In the genomic region with DNA sequence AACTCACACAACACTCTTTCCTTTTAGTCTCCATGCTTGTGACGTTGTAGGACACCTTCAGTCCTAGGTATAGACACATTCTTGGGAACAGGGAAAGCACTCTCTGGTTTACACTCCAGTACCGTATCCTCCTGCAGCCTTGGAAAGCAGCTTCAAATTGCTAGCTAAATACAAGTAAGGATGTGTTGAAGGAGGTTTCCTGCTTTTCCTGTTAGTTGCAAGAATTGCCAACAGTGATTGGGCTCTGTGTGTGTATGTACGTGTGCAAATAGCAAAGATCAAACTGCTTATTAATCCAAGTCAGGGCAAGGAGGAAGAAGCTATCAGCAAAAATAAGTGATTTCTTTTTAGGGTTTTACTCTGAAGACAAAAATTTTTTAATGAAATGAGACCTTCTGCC, we compare ENCODE assay signal across 32 cellular contexts.
"Had no signal": no experiment of that assay in that cellular context is flagged by ENCODE, and none has a peak within 500 bp of the region (broad histone marks: within the 10 kb centered on the region; RNA-seq: fewer than 3 reads in every experiment).

No MANE protein-coding gene starts in this region.

- H3K4me3 Mint-ChIP-seq: activated CD4-positive, alpha-beta memory T cell treated with anti-CD3 and anti-CD28 coated beads, Interleukin-2, amount 10 ng/mL, durations not matched to agents 7 days and 5 days; activated CD4-positive, alpha-beta T cell treated with anti-CD3 and anti-CD28 coated beads, Interleukin-2, amount 10 ng/mL, durations not matched to agents 7 days and 5 days; activated naive CD4-positive, alpha-beta T cell treated with anti-CD3 and anti-CD28 coated beads for 36 hours; activated naive CD4-positive, alpha-beta T cell treated with anti-CD3 and anti-CD28 coated beads, Interleukin-2, amount 50 U/mL, for 24 hours; activated naive CD8-positive, alpha-beta T cell treated with anti-CD3 and anti-CD28 coated beads for 36 hours; activated naive CD8-positive, alpha-beta T cell treated with anti-CD3 and anti-CD28 coated beads, Interleukin-2, amount 50 U/mL, for 24 hours; activated T-helper 1 cell treated with anti-CD3 and anti-CD28 coated beads, Interleukin-12 subunit alpha, Interleukin-12 subunit beta, Interleukin-2, Interleukin-4 antibody, amounts not matched to agents 30 ng/mL and 10 ng/mL and 1 ng/mL, durations not matched to agents 14 hours and 24 hours and 36 hours; central memory CD8-positive, alpha-beta T cell; dendritic cell treated with granulocyte-macrophage colony-stimulating factor and Interleukin-4, amounts not matched to agents 40 ng/mL and 50 ng/mL, for 4 days; endodermal cell; T-helper 17 cell; T-helper 2 cell treated with Interferon-gamma antibody and Interleukin-4, amounts not matched to agents 5 μg/mL and 100 μg/mL, for 36 hours had no signal

- H3K9me3 ChIP-seq: gastrocnemius medialis, heart left ventricle had no signal

- H3K27me3 ChIP-seq: brain microvascular endothelial cell, foreskin keratinocyte, gastrocnemius medialis had no signal

- H3K36me3 ChIP-seq: brain microvascular endothelial cell, gastrocnemius medialis, heart left ventricle had no signal

- H3K36me3 Mint-ChIP-seq: activated naive CD4-positive, alpha-beta T cell treated with anti-CD3 and anti-CD28 coated beads, Interleukin-2, amount 50 U/mL, for 24 hours; activated naive CD8-positive, alpha-beta T cell treated with anti-CD3 and anti-CD28 coated beads for 36 hours had no signal

- H3K27ac ChIP-seq: brain microvascular endothelial cell, coronary artery, dorsolateral prefrontal cortex, foreskin keratinocyte, gastrocnemius medialis, heart left ventricle had no signal

- H3K27me3 Mint-ChIP-seq: activated CD4-positive, alpha-beta memory T cell treated with anti-CD3 and anti-CD28 coated beads, Interleukin-2, amount 10 ng/mL, durations not matched to agents 7 days and 5 days; activated CD4-positive, alpha-beta T cell treated with anti-CD3 and anti-CD28 coated beads, Interleukin-2, amount 10 ng/mL, durations not matched to agents 7 days and 5 days; activated naive CD4-positive, alpha-beta T cell treated with anti-CD3 and anti-CD28 coated beads, Interleukin-2, amount 50 U/mL, for 24 hours; activated naive CD8-positive, alpha-beta T cell treated with anti-CD3 and anti-CD28 coated beads for 36 hours; activated naive CD8-positive, alpha-beta T cell treated with anti-CD3 and anti-CD28 coated beads, Interleukin-2, amount 50 U/mL, for 24 hours; central memory CD8-positive, alpha-beta T cell; dendritic cell treated with granulocyte-macrophage colony-stimulating factor and Interleukin-4, amounts not matched to agents 40 ng/mL and 50 ng/mL, for 4 days; T-helper 17 cell had no signal

- H3K4me3 ChIP-seq: coronary artery, dorsolateral prefrontal cortex, gastrocnemius medialis, heart left ventricle had no signal

- DNase-seq: activated CD4-positive, alpha-beta memory T cell treated with anti-CD3 and anti-CD28 coated beads, Interleukin-2, amount 10 ng/mL, durations not matched to agents 7 days and 5 days; activated CD4-positive, alpha-beta T cell treated with anti-CD3 and anti-CD28 coated beads for 1 hour; activated CD4-positive, alpha-beta T cell treated with anti-CD3 and anti-CD28 coated beads for 4 hours; activated CD4-positive, alpha-beta T cell treated with anti-CD3 and anti-CD28 coated beads, Interleukin-2, amount 10 ng/mL, durations not matched to agents 7 days and 5 days; activated CD4-positive, alpha-beta T cell treated with anti-CD3 and anti-CD28 coated beads, Interleukin-2, amount 50 U/mL, for 4 hours; activated CD8-positive, alpha-beta memory T cell treated with anti-CD3 and anti-CD28 coated beads for 24 hours; activated effector memory CD4-positive, alpha-beta T cell treated with anti-CD3 and anti-CD28 coated beads, Interleukin-2, amount 50 U/mL, for 16 hours; activated naive CD4-positive, alpha-beta T cell treated with anti-CD3 and anti-CD28 coated beads for 36 hours; activated naive CD8-positive, alpha-beta T cell treated with anti-CD3 and anti-CD28 coated beads for 36 hours; activated naive CD8-positive, alpha-beta T cell treated with anti-CD3 and anti-CD28 coated beads, Interleukin-2, amount 50 U/mL, for 24 hours; activated T-cell treated with anti-CD3 and anti-CD28 coated beads, Interleukin-2, amount 50 U/mL, for 1 hour; activated T-cell treated with anti-CD3 and anti-CD28 coated beads, Interleukin-2, amount 50 U/mL, for 48 hours; anterior cingulate cortex; brain microvascular endothelial cell; dorsolateral prefrontal cortex; effector memory CD4-positive, alpha-beta T cell; endodermal cell; foreskin keratinocyte; gastrocnemius medialis; glutamatergic neuron; heart left ventricle; T-helper 1 cell; T-helper 17 cell; T1000 had no signal

- ATAC-seq: activated naive CD8-positive, alpha-beta T cell treated with anti-CD3 and anti-CD28 coated beads, Interleukin-2, amount 50 U/mL, for 24 hours; esophagus mucosa; foreskin keratinocyte; gastrocnemius medialis; heart left ventricle; T-helper 17 cell had no signal

- H3K4me1 Mint-ChIP-seq: activated CD4-positive, alpha-beta memory T cell treated with anti-CD3 and anti-CD28 coated beads, Interleukin-2, amount 10 ng/mL, durations not matched to agents 7 days and 5 days; activated CD4-positive, alpha-beta T cell treated with anti-CD3 and anti-CD28 coated beads, Interleukin-2, amount 10 ng/mL, durations not matched to agents 7 days and 5 days; activated naive CD4-positive, alpha-beta T cell treated with anti-CD3 and anti-CD28 coated beads, Interleukin-2, amount 50 U/mL, for 24 hours; activated naive CD8-positive, alpha-beta T cell treated with anti-CD3 and anti-CD28 coated beads for 36 hours; activated naive CD8-positive, alpha-beta T cell treated with anti-CD3 and anti-CD28 coated beads, Interleukin-2, amount 50 U/mL, for 24 hours; central memory CD8-positive, alpha-beta T cell; T-helper 17 cell had no signal

- H3K4me1 ChIP-seq: foreskin keratinocyte, gastrocnemius medialis had no signal

- H3K9me3 Mint-ChIP-seq: activated CD4-positive, alpha-beta T cell treated with anti-CD3 and anti-CD28 coated beads, Interleukin-2, amount 10 ng/mL, durations not matched to agents 7 days and 5 days; activated naive CD4-positive, alpha-beta T cell treated with anti-CD3 and anti-CD28 coated beads for 36 hours; activated naive CD4-positive, alpha-beta T cell treated with anti-CD3 and anti-CD28 coated beads, Interleukin-2, amount 50 U/mL, for 24 hours; activated naive CD8-positive, alpha-beta T cell treated with anti-CD3 and anti-CD28 coated beads for 36 hours; activated naive CD8-positive, alpha-beta T cell treated with anti-CD3 and anti-CD28 coated beads, Interleukin-2, amount 50 U/mL, for 24 hours; activated T-helper 1 cell treated with anti-CD3 and anti-CD28 coated beads, Interleukin-12 subunit alpha, Interleukin-12 subunit beta, Interleukin-2, Interleukin-4 antibody, amounts not matched to agents 30 ng/mL and 10 ng/mL and 1 ng/mL, durations not matched to agents 14 hours and 24 hours and 36 hours; activated T-helper 2 cell treated with anti-CD3 and anti-CD28 coated beads, Interferon-gamma antibody, Interleukin-2, Interleukin-4, amounts not matched to agents 10 μg/mL and 5 μg/mL and 100 μg/mL, durations not matched to agents 14 hours and 24 hours and 36 hours; central memory CD8-positive, alpha-beta T cell; dendritic cell treated with granulocyte-macrophage colony-stimulating factor and Interleukin-4, amounts not matched to agents 40 ng/mL and 50 ng/mL, for 4 days; endodermal cell; T-helper 2 cell treated with Interferon-gamma antibody and Interleukin-4, amounts not matched to agents 5 μg/mL and 100 μg/mL, for 36 hours had no signal

- H3K27ac Mint-ChIP-seq: activated CD4-positive, alpha-beta memory T cell treated with anti-CD3 and anti-CD28 coated beads, Interleukin-2, amount 10 ng/mL, durations not matched to agents 7 days and 5 days; activated CD4-positive, alpha-beta T cell treated with anti-CD3 and anti-CD28 coated beads, Interleukin-2, amount 10 ng/mL, durations not matched to agents 7 days and 5 days; activated naive CD4-positive, alpha-beta T cell treated with anti-CD3 and anti-CD28 coated beads for 36 hours; activated naive CD4-positive, alpha-beta T cell treated with anti-CD3 and anti-CD28 coated beads, Interleukin-2, amount 50 U/mL, for 24 hours; activated naive CD8-positive, alpha-beta T cell treated with anti-CD3 and anti-CD28 coated beads for 36 hours; activated naive CD8-positive, alpha-beta T cell treated with anti-CD3 and anti-CD28 coated beads, Interleukin-2, amount 50 U/mL, for 24 hours; activated T-helper 1 cell treated with anti-CD3 and anti-CD28 coated beads, Interleukin-12 subunit alpha, Interleukin-12 subunit beta, Interleukin-2, Interleukin-4 antibody, amounts not matched to agents 30 ng/mL and 10 ng/mL and 1 ng/mL, durations not matched to agents 14 hours and 24 hours and 36 hours; activated T-helper 2 cell treated with anti-CD3 and anti-CD28 coated beads, Interferon-gamma antibody, Interleukin-2, Interleukin-4, amounts not matched to agents 10 μg/mL and 5 μg/mL and 100 μg/mL, durations not matched to agents 14 hours and 24 hours and 36 hours; dendritic cell treated with granulocyte-macrophage colony-stimulating factor and Interleukin-4, amounts not matched to agents 40 ng/mL and 50 ng/mL, for 4 days; endodermal cell; T-helper 17 cell; T-helper 2 cell treated with Interferon-gamma antibody and Interleukin-4, amounts not matched to agents 5 μg/mL and 100 μg/mL, for 36 hours had no signal
